ENCODE assay signal across 14 cellular contexts in the genomic region with DNA sequence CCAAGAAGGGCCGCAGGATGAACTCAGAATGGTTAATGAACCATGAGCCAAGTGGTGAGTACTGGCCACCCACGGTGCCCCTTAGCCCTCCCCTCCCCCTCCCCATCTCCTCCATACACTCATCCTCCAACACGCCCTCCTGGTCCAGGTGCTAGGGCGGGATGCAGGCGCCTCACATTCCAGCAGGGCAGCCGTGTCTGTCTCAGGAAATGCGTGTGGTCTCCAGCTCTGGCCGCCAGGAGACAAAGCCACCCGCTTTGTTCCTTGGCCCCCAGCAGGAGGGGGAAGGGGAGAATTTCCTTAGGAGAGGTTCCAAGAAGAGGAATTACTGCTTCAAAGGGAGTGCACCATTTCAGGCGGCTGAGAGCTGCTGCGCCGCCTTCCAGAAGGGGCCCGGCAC. TPM values are rescaled to one million over a fixed set of nuclear protein-coding genes. Genes with fewer than 3 reads are reported as not detected.
DNase-seq lines count a peak whose midpoint lies in the region; FAIRE-seq and TF ChIP-seq lines count a peak whose summit lies in the region.
"Had no signal": no experiment of that assay in that cellular context is flagged by ENCODE, and none has a peak within 500 bp of the region (broad histone marks: within the 10 kb centered on the region; RNA-seq: fewer than 3 reads in every experiment).

No MANE protein-coding gene starts in this region.

- H3K4me3 ChIP-seq in cardiac muscle cell: no peak overlapping the region
- H3K4me3 ChIP-seq in right atrium auricular region: no peak overlapping the region
- H3K4me3 ChIP-seq in astrocyte (ENCODE audit: insufficient read depth, low read depth, low read length): no peak overlapping the region

- H3K79me2 ChIP-seq in astrocyte (ENCODE audit: insufficient read depth, low read length): no peaks in the 10 kb centered on the region

- H3K36me3 Mint-ChIP-seq in astrocyte (ENCODE audit: low read depth, unreplicated experiment): no peaks in the 10 kb centered on the region

- peak overlapping the region; percentile 69 for H3K9ac ChIP-seq in astrocyte (ENCODE audit: low read length)

- FAIRE-seq in astrocyte (lab: Jason Lieb, UNC) (no peak), urothelium cell line (lab: Jason Lieb, UNC) (peak; percentile 89)

- no peaks in the 10 kb centered on the region for H4K20me1 ChIP-seq in astrocyte (ENCODE audit: insufficient read depth, low read length)

- no peak overlapping the region for H2AFZ ChIP-seq in astrocyte (ENCODE audit: low read depth, low read length)

- H3K4me1 Mint-ChIP-seq in astrocyte (ENCODE audit: low read depth, unreplicated experiment): peaks cover 48% of the 10 kb centered on the region

- no peaks in the 10 kb centered on the region for H3K9me3 Mint-ChIP-seq in astrocyte (ENCODE audit: unreplicated experiment)
- H3K9me3 Mint-ChIP-seq: activated B cell treated with CpG ODN at 0.5 μM for 24 hours had no signal

- H3K27ac Mint-ChIP-seq in astrocyte (ENCODE audit: unreplicated experiment): no peak overlapping the region

- peak overlapping the region; percentile 63 for H3K4me2 ChIP-seq in astrocyte (ENCODE audit: low read length)

- no peak overlapping the region for H3K4me3 Mint-ChIP-seq in astrocyte (ENCODE audit: unreplicated experiment)
- H3K4me3 Mint-ChIP-seq: activated B cell treated with CpG ODN at 0.5 μM for 24 hours had no signal

- TF ChIP-seq CTCF in cardiac muscle cell (IDR thresholded peaks at IDR 0.05; ENCODE audit: low read depth, low read length) (peak; percentile 19), right atrium auricular region (IDR thresholded peaks at IDR 0.05) (no peak), astrocyte (IDR thresholded peaks at IDR 0.05; ENCODE audit: insufficient read depth, low read depth, low read length) (peak; percentile 18)

- H3K27ac ChIP-seq in cardiac muscle cell: no peak overlapping the region
- no peak overlapping the region for H3K27ac ChIP-seq in right atrium auricular region
- peak overlapping the region; percentile 56 for H3K27ac ChIP-seq in astrocyte (ENCODE audit: low read depth, low read length)

- peak in 1 of 2 donors; percentile 55 for DNase-seq in cardiac muscle cell (ENCODE audit: low read depth in 1 of 2, low spot score in 1 of 2)
- no peak for DNase-seq in right atrium auricular region (ENCODE audit: low spot score)
- DNase-seq in astrocyte (ENCODE audit: low read depth): peak; percentile 83
- peak; percentile 88 for DNase-seq in iPS-NIHi7 (ENCODE audit: extremely low spot score)
- DNase-seq in urothelium cell line (ENCODE audit: low spot score): peak; percentile 91
- DNase-seq in superior temporal gyrus (ENCODE audit: extremely low spot score): no peak
- DNase-seq in NCI-H1092 treated with DMSO at 0.1 percent for 48 hours (lab: John Stamatoyannopoulos, UW): no peak
- DNase-seq in stimulated activated CD8-positive, alpha-beta memory T cell treated with anti-CD3 and anti-CD28 coated beads, Interleukin-4, amount 100 ng/mL, for 48 hours: no peak
- DNase-seq: activated B cell treated with CpG ODN at 0.5 μM for 24 hours; activated T-cell treated with anti-CD3 and anti-CD28 coated beads, Interleukin-2, amount 50 U/mL, for 48 hours; GF-D8; NCI-H1417; stimulated activated naive CD4-positive, alpha-beta T cell treated with Interleukin-2 at 50 U/mL for 16 hours had no signal

- no peaks in the 10 kb centered on the region for H3K27me3 Mint-ChIP-seq in astrocyte (ENCODE audit: low read depth, unreplicated experiment)
- H3K27me3 Mint-ChIP-seq: activated B cell treated with CpG ODN at 0.5 μM for 24 hours had no signal

- H3K4me1 ChIP-seq in cardiac muscle cell (ENCODE audit: low read depth) (no peaks in the 10 kb centered on the region), right atrium auricular region (peaks cover 0 to 7% of the 10 kb centered on the region in 2 donors), astrocyte (ENCODE audit: insufficient read depth, low read length) (peaks cover 54% of the 10 kb centered on the region)

- H3K27me3 ChIP-seq in cardiac muscle cell: peaks cover 11% of the 10 kb centered on the region
- H3K27me3 ChIP-seq in right atrium auricular region: no peaks in the 10 kb centered on the region
- no peaks in the 10 kb centered on the region for H3K27me3 ChIP-seq in astrocyte (ENCODE audit: insufficient read depth, low read length)

- H3K36me3 ChIP-seq in cardiac muscle cell (no peaks in the 10 kb centered on the region), right atrium auricular region (no peaks in the 10 kb centered on the region), astrocyte (ENCODE audit: insufficient read depth, low read length) (no peaks in the 10 kb centered on the region)

- H3K9me3 ChIP-seq in cardiac muscle cell (ENCODE audit: low read depth) (no peaks in the 10 kb centered on the region), right atrium auricular region (no peaks in the 10 kb centered on the region), astrocyte (ENCODE audit: insufficient read depth, low read depth, low read length) (no peaks in the 10 kb centered on the region)

RNA-seq across cellular contexts. Expression of a gene that starts 29.8 kb away (rescaled TPM):
- total RNA-seq in cardiac muscle cell (15.7 and 21.0 TPM in 2 replicates), right atrium auricular region (under 1 TPM in 1 of 2 donors, not detected in 1; 0.85 TPM), astrocyte (6.9 and 7.8 TPM in 2 replicates)
- 39.8 and 45.3 TPM in 2 replicates for polyA plus RNA-seq in cardiac muscle cell

RNA-seq across cellular contexts. Expression of a gene that starts 34.4 kb away (rescaled TPM):
- not detected in 2 replicates for total RNA-seq in cardiac muscle cell
- polyA plus RNA-seq in cardiac muscle cell: not detected in 2 replicates
- not detected for total RNA-seq in right atrium auricular region
- total RNA-seq in astrocyte: not detected in 2 replicates
- total RNA-seq: activated B cell treated with CpG ODN at 0.5 μM for 24 hours, myocyte had no signal

RNA-seq across cellular contexts. Expression of a gene that starts 39.2 kb away (rescaled TPM):
- 0.42 TPM in 1 of 2 replicates, not detected in the other for total RNA-seq in cardiac muscle cell
- polyA plus RNA-seq in cardiac muscle cell: not detected in 2 replicates
- total RNA-seq in right atrium auricular region: not detected
- not detected in 2 replicates for total RNA-seq in astrocyte
- total RNA-seq: activated B cell treated with CpG ODN at 0.5 μM for 24 hours, myocyte had no signal

RNA-seq across cellular contexts. Expression of a gene that starts 42.1 kb away (rescaled TPM):
- total RNA-seq in cardiac muscle cell (not detected in 2 replicates), right atrium auricular region (not detected), astrocyte (not detected in 2 replicates)
- polyA plus RNA-seq in cardiac muscle cell: not detected in 2 replicates
- total RNA-seq: activated B cell treated with CpG ODN at 0.5 μM for 24 hours, myocyte had no signal

RNA-seq across cellular contexts. Expression of a gene that starts 46.4 kb away (rescaled TPM):
- total RNA-seq in cardiac muscle cell: not detected in 2 replicates
- not detected in 2 replicates for polyA plus RNA-seq in cardiac muscle cell
- not detected for total RNA-seq in right atrium auricular region
- total RNA-seq in astrocyte: not detected in 2 replicates
- total RNA-seq: activated B cell treated with CpG ODN at 0.5 μM for 24 hours, myocyte had no signal

Comparison
In these comparisons a context has a peak if more than half of its experiments do, and no peak if none do; other contexts are left out.
1. CTCF ChIP-seq: peak in cardiac muscle cell (single experiment) and astrocyte (single experiment); none in right atrium auricular region (0 of 2).
2. DNase-seq: peak in astrocyte (single experiment), iPS-NIHi7 (single experiment) and urothelium cell line (single experiment); none in right atrium auricular region (single experiment), superior temporal gyrus (single experiment), NCI-H1092 treated with DMSO at 0.1 percent for 48 hours (single experiment) and stimulated activated CD8-positive, alpha-beta memory T cell treated with anti-CD3 and anti-CD28 coated beads, Interleukin-4, amount 100 ng/mL, for 48 hours (single experiment).